Comparison of ENCODE assay signal across 22 cellular contexts in genomic region chr4:53916431-53916889, GRCh38.
DNase-seq lines count a peak whose midpoint lies in the region; ATAC-seq, FAIRE-seq and TF ChIP-seq lines count a peak whose summit lies in the region.
"Had no signal": no experiment of that assay in that cellular context is flagged by ENCODE, and none has a peak within 500 bp of the region (broad histone marks: within the 10 kb centered on the region; RNA-seq: fewer than 3 reads in every experiment).

No MANE protein-coding gene starts in this region.

- H3K4ac ChIP-seq in trophoblast cell (ENCODE audit: low read depth, low read length) (no peak overlapping the region), neuronal stem cell (ENCODE audit: low read length) (no peak overlapping the region)

- H3K27ac Mint-ChIP-seq in HFFc6 = peak overlapping the region; percentile 89
- H3K27ac Mint-ChIP-seq in astrocyte (ENCODE audit: unreplicated experiment) = no peak overlapping the region
- H3K27ac Mint-ChIP-seq: activated naive CD8-positive, alpha-beta T cell treated with anti-CD3 and anti-CD28 coated beads, Interleukin-2, amount 10 ng/mL, durations not matched to agents 7 days and 5 days; activated T-cell treated with anti-CD3 and anti-CD28 coated beads, Interleukin-2, amount 50 U/mL, for 72 hours; effector memory CD8-positive, alpha-beta T cell; neural progenitor cell had no signal

- peaks cover 17% of the 10 kb centered on the region for H3K4me1 ChIP-seq in astrocyte (ENCODE audit: insufficient read depth, low read length)
- H3K4me1 ChIP-seq in trophoblast cell (ENCODE audit: control insufficient read depth in 1 of 2, insufficient read depth in 2 of 2, low read length in 2 of 2) = peaks cover 4 to 6% of the 10 kb centered on the region in 2 experiments
- H3K4me1 ChIP-seq in neuronal stem cell (ENCODE audit: control insufficient read depth in 2 of 2, insufficient read depth in 1 of 2, low read depth in 1 of 2, low read length in 2 of 2) = no peaks in the 10 kb centered on the region
- H3K4me1 ChIP-seq: neural progenitor cell, transverse colon had no signal

- peaks cover 78% of the 10 kb centered on the region for H3K4me1 Mint-ChIP-seq in HFFc6 (ENCODE audit: low read depth)
- H3K4me1 Mint-ChIP-seq in astrocyte (ENCODE audit: low read depth, unreplicated experiment) = peaks cover 20% of the 10 kb centered on the region
- H3K4me1 Mint-ChIP-seq: activated naive CD8-positive, alpha-beta T cell treated with anti-CD3 and anti-CD28 coated beads, Interleukin-2, amount 10 ng/mL, durations not matched to agents 7 days and 5 days; neural progenitor cell had no signal

- no peaks in the 10 kb centered on the region for H3K36me3 Mint-ChIP-seq in HFFc6 (ENCODE audit: low read depth)
- H3K36me3 Mint-ChIP-seq in astrocyte (ENCODE audit: low read depth, unreplicated experiment) = peaks cover 2% of the 10 kb centered on the region
- H3K36me3 Mint-ChIP-seq: activated naive CD8-positive, alpha-beta T cell treated with anti-CD3 and anti-CD28 coated beads, Interleukin-2, amount 10 ng/mL, durations not matched to agents 7 days and 5 days; neural progenitor cell had no signal

- FAIRE-seq in astrocyte (lab: Jason Lieb, UNC) = peak; percentile 94
- FAIRE-seq: kidney had no signal

- H3K4me3 Mint-ChIP-seq in HFFc6 = no peak overlapping the region; the same call in 1 of the 2 replicates
- no peak overlapping the region for H3K4me3 Mint-ChIP-seq in astrocyte (ENCODE audit: unreplicated experiment)
- H3K4me3 Mint-ChIP-seq: activated naive CD8-positive, alpha-beta T cell treated with anti-CD3 and anti-CD28 coated beads, Interleukin-2, amount 10 ng/mL, durations not matched to agents 7 days and 5 days; activated T-cell treated with anti-CD3 and anti-CD28 coated beads, Interleukin-2, amount 50 U/mL, for 72 hours; effector memory CD8-positive, alpha-beta T cell; neural progenitor cell had no signal

- H3K79me2 ChIP-seq in astrocyte (ENCODE audit: insufficient read depth, low read length) = no peaks in the 10 kb centered on the region
- no peaks in the 10 kb centered on the region for H3K79me2 ChIP-seq in trophoblast cell (ENCODE audit: control insufficient read depth, insufficient read depth, low read length, poor library complexity)

- H3K36me3 ChIP-seq in astrocyte (ENCODE audit: insufficient read depth, low read length) (no peaks in the 10 kb centered on the region), trophoblast cell (ENCODE audit: control insufficient read depth in 1 of 2, insufficient read depth in 2 of 2, low read length in 2 of 2) (no peaks in the 10 kb centered on the region), neuronal stem cell (replicated peaks in 1 of 2; ENCODE audit: control insufficient read depth in 2 of 2, insufficient read depth in 2 of 2, low read length in 2 of 2) (no peaks in the 10 kb centered on the region)
- H3K36me3 ChIP-seq: neural progenitor cell, transverse colon had no signal

- no peak overlapping the region for H3K4me3 ChIP-seq in astrocyte (ENCODE audit: insufficient read depth, low read depth, low read length)
- H3K4me3 ChIP-seq in trophoblast cell (ENCODE audit: low read depth, low read length) = no peak overlapping the region
- no peak overlapping the region for H3K4me3 ChIP-seq in neuronal stem cell (ENCODE audit: low read length in 2 of 2)
- H3K4me3 ChIP-seq: neural progenitor cell, transverse colon had no signal

- H3K4me2 ChIP-seq in astrocyte (ENCODE audit: low read length) (peak overlapping the region; percentile 18), trophoblast cell (ENCODE audit: low read length) (no peak overlapping the region), neuronal stem cell (ENCODE audit: insufficient read depth, low read length, poor library complexity, severe bottlenecking) (no peak overlapping the region)
- H3K4me2 ChIP-seq: neural progenitor cell had no signal

- no peak overlapping the region for H2AK5ac ChIP-seq in trophoblast cell (ENCODE audit: low read length)
- no peak overlapping the region for H2AK5ac ChIP-seq in neuronal stem cell (ENCODE audit: low read depth, low read length)

- no peaks in the 10 kb centered on the region for H3K9me3 Mint-ChIP-seq in HFFc6
- H3K9me3 Mint-ChIP-seq in astrocyte (ENCODE audit: unreplicated experiment) = no peaks in the 10 kb centered on the region
- H3K9me3 Mint-ChIP-seq: activated T-cell treated with anti-CD3 and anti-CD28 coated beads, Interleukin-2, amount 50 U/mL, for 72 hours; effector memory CD8-positive, alpha-beta T cell; neural progenitor cell had no signal

- H3K18ac ChIP-seq in trophoblast cell (ENCODE audit: low read length) (no peak overlapping the region), neuronal stem cell (ENCODE audit: low read length) (no peak overlapping the region)

- no peak for TF ChIP-seq CTCF in HFFc6 (IDR thresholded peaks at IDR 0.05)
- TF ChIP-seq CTCF in astrocyte (IDR thresholded peaks at IDR 0.05; ENCODE audit: insufficient read depth, low read depth, low read length) = no peak

- H2BK120ac ChIP-seq in trophoblast cell (ENCODE audit: insufficient read depth, low read length, poor library complexity) (no peak overlapping the region), neuronal stem cell (ENCODE audit: low read depth, low read length) (no peak overlapping the region)

- H2AFZ ChIP-seq in astrocyte (ENCODE audit: low read depth, low read length) (no peak overlapping the region), trophoblast cell (ENCODE audit: insufficient read depth, low read length, poor library complexity) (no peak overlapping the region), neuronal stem cell (ENCODE audit: low read length) (no peak overlapping the region)
- H2AFZ ChIP-seq: neural progenitor cell had no signal

- no peak overlapping the region for H2BK5ac ChIP-seq in trophoblast cell (ENCODE audit: low read depth, low read length, poor library complexity)
- no peak overlapping the region for H2BK5ac ChIP-seq in neuronal stem cell (ENCODE audit: low read length)

- H3K14ac ChIP-seq in trophoblast cell (ENCODE audit: low read length) = no peak overlapping the region
- H3K14ac ChIP-seq in neuronal stem cell (ENCODE audit: low read length) = no peak overlapping the region

- no peaks in the 10 kb centered on the region for H4K20me1 ChIP-seq in astrocyte (ENCODE audit: insufficient read depth, low read length)

- no peak overlapping the region for H3K9ac ChIP-seq in astrocyte (ENCODE audit: low read length)
- no peak overlapping the region for H3K9ac ChIP-seq in trophoblast cell (ENCODE audit: low read length)
- no peak overlapping the region for H3K9ac ChIP-seq in neuronal stem cell (ENCODE audit: low read depth, low read length, poor library complexity)
- H3K9ac ChIP-seq: neural progenitor cell had no signal

- H3K27ac ChIP-seq in astrocyte (ENCODE audit: low read depth, low read length) (no peak overlapping the region), trophoblast cell (ENCODE audit: low read depth, low read length) (no peak overlapping the region), neuronal stem cell (replicated peaks; ENCODE audit: low read length) (no peak overlapping the region)
- H3K27ac ChIP-seq: neural progenitor cell, transverse colon, VCaP had no signal

- ATAC-seq in HG02852 (IDR thresholded peaks at IDR 0.05; ENCODE audit: unreplicated experiment) = no peak
- ATAC-seq: activated T-cell treated with anti-CD3 and anti-CD28 coated beads, Interleukin-2, amount 50 U/mL, for 72 hours; effector memory CD8-positive, alpha-beta T cell; HCT116 had no signal

- H4K8ac ChIP-seq in trophoblast cell (ENCODE audit: low read depth, low read length) = no peak overlapping the region
- H4K8ac ChIP-seq in neuronal stem cell (ENCODE audit: low read depth, low read length) = no peak overlapping the region

- H4K12ac ChIP-seq in trophoblast cell (ENCODE audit: low read depth, low read length) = no peak overlapping the region

- H2BK12ac ChIP-seq in trophoblast cell (ENCODE audit: low read length) (no peak overlapping the region), neuronal stem cell (ENCODE audit: low read length) (no peak overlapping the region)

- no peaks in the 10 kb centered on the region for H3K79me1 ChIP-seq in trophoblast cell (ENCODE audit: low read length)
- no peaks in the 10 kb centered on the region for H3K79me1 ChIP-seq in neuronal stem cell (ENCODE audit: low read depth, low read length)

- H4K91ac ChIP-seq in trophoblast cell (ENCODE audit: low read depth, low read length) (no peak overlapping the region), neuronal stem cell (ENCODE audit: low read depth, low read length, poor library complexity) (no peak overlapping the region)

- no peaks in the 10 kb centered on the region for H3K9me3 ChIP-seq in astrocyte (ENCODE audit: insufficient read depth, low read depth, low read length)
- no peaks in the 10 kb centered on the region for H3K9me3 ChIP-seq in trophoblast cell (ENCODE audit: insufficient read depth, low read depth, low read length)
- peaks cover 0 to 1% of the 10 kb centered on the region in 2 donors for H3K9me3 ChIP-seq in neuronal stem cell (replicated peaks in 1 of 2; ENCODE audit: control insufficient read depth in 2 of 2, insufficient read depth in 1 of 2, low read depth in 1 of 2, low read length in 2 of 2)
- H3K9me3 ChIP-seq: transverse colon had no signal

- peaks cover 3% of the 10 kb centered on the region; the same call in 1 of the 2 replicates for H3K27me3 Mint-ChIP-seq in HFFc6 (ENCODE audit: insufficient read depth)
- H3K27me3 Mint-ChIP-seq in astrocyte (ENCODE audit: low read depth, unreplicated experiment) = peaks cover 2% of the 10 kb centered on the region

- H3K23ac ChIP-seq in trophoblast cell (ENCODE audit: low read length) = no peak overlapping the region
- H3K23ac ChIP-seq in neuronal stem cell (ENCODE audit: low read depth, low read length, poor library complexity) = no peak overlapping the region

- DNase-seq in HFFc6 (peak; percentile 37), astrocyte (ENCODE audit: low read depth) (peak; percentile 61), fibroblast of gingiva (ENCODE audit: low read depth) (peak; percentile 78), trophoblast cell (peak; percentile 15 to 40), NCI-H2227 treated with DMSO at 0.1 percent for 48 hours (lab: John Stamatoyannopoulos, UW) (no peak), neuronal stem cell (ENCODE audit: low spot score) (no peak)
- DNase-seq in activated CD8-positive, alpha-beta memory T cell treated with anti-CD3 and anti-CD28 coated beads, Interleukin-2, amount 50 U/mL, for 48 hours = no peak
- DNase-seq: activated CD4-positive, alpha-beta T cell treated with anti-CD3 and anti-CD28 coated beads, Interleukin-2, amount 50 U/mL, for 48 hours; activated naive CD8-positive, alpha-beta T cell treated with anti-CD3 and anti-CD28 coated beads, Interleukin-2, amount 10 ng/mL, durations not matched to agents 7 days and 5 days; activated T-cell treated with anti-CD3 and anti-CD28 coated beads, Interleukin-2, amount 50 U/mL, for 72 hours; C1 segment of cervical spinal cord; effector memory CD8-positive, alpha-beta T cell; kidney; NCI-H146; NCI-H226; stimulated activated naive CD4-positive, alpha-beta T cell treated with Interleukin-2 at 50 U/mL for 16 hours; T-helper 1 cell; transverse colon had no signal

- H3K27me3 ChIP-seq in astrocyte (ENCODE audit: insufficient read depth, low read length) (no peaks in the 10 kb centered on the region), trophoblast cell (ENCODE audit: insufficient read depth, low read length) (no peaks in the 10 kb centered on the region), neuronal stem cell (ENCODE audit: control insufficient read depth in 3 of 3, insufficient read depth in 3 of 3, low read depth in 1 of 3, low read length in 3 of 3) (peaks cover 0 to 3% (median 0%) of the 10 kb centered on the region in 3 experiments)
- H3K27me3 ChIP-seq: neural progenitor cell had no signal

- H2BK15ac ChIP-seq in neuronal stem cell (ENCODE audit: low read length) = no peak overlapping the region

Comparison
In these comparisons a context has a peak if more than half of its experiments do, and no peak if none do; other contexts are left out.
1. DNase-seq: peak in HFFc6 (single experiment), astrocyte (single experiment), fibroblast of gingiva (single experiment) and trophoblast cell (2 of 2); none in NCI-H2227 treated with DMSO at 0.1 percent for 48 hours (single experiment), activated CD8-positive, alpha-beta memory T cell treated with anti-CD3 and anti-CD28 coated beads, Interleukin-2, amount 50 U/mL, for 48 hours (single experiment) and neuronal stem cell (single experiment).